Comparison of ENCODE assay signal across 21 cellular contexts in genomic region chr6:100574836-100575235, GRCh38.
"Had no signal": no experiment of that assay in that cellular context is flagged by ENCODE, and none has a peak within 500 bp of the region (broad histone marks: within the 10 kb centered on the region; RNA-seq: fewer than 3 reads in every experiment).

No MANE protein-coding gene starts in this region.

- H3K27ac ChIP-seq: dorsolateral prefrontal cortex, gastrocnemius medialis, left ventricle myocardium inferior, lower lobe of right lung, spleen, stomach, thoracic aorta had no signal

- H3K4me3 ChIP-seq: dorsolateral prefrontal cortex, gastrocnemius medialis, left ventricle myocardium inferior, lower lobe of right lung, spleen, stomach, thoracic aorta had no signal

- H3K27me3 ChIP-seq: dorsolateral prefrontal cortex, gastrocnemius medialis, spleen, stomach had no signal

- H3K4me1 ChIP-seq: gastrocnemius medialis, left ventricle myocardium inferior, lower lobe of right lung, spleen, stomach had no signal

- ATAC-seq: esophagus mucosa; gastrocnemius medialis; left cardiac atrium; lower lobe of right lung; natural killer cell; sciatic nerve; stimulated activated memory B cell treated with anti-CD40 and anti-IgM and Interleukin-4, amounts not matched to agents 10 μg/mL and 1 μg/mL and 100 μg/mL, for 72 hours had no signal

- H3K9me3 ChIP-seq: gastrocnemius medialis, lower lobe of right lung, thoracic aorta had no signal

- DNase-seq: cortex of kidney; effector CD8-positive, alpha-beta T cell; gastrocnemius medialis; immature natural killer cell; left cardiac atrium; left ventricle myocardium inferior; lower lobe of right lung; natural killer cell; posterior cingulate gyrus; spleen; stimulated activated CD4-positive, alpha-beta T cell treated with anti-CD3 and anti-CD28 coated beads, Interleukin-15, amount 100 ng/mL, for 24 hours; stimulated activated CD4-positive, alpha-beta T cell treated with anti-CD3 and anti-CD28 coated beads, Interleukin-1b, Interleukin-23, amount 100 ng/mL, for 48 hours; stimulated activated CD4-positive, alpha-beta T cell treated with anti-CD3 and anti-CD28 coated beads, Interleukin-4, amount 100 ng/mL, for 24 hours; stomach; substantia nigra; trophoblast cell had no signal

- H3K36me3 ChIP-seq: gastrocnemius medialis, lower lobe of right lung, thoracic aorta had no signal
